8 cellular contexts compared by ENCODE assay signal in the genomic region with DNA sequence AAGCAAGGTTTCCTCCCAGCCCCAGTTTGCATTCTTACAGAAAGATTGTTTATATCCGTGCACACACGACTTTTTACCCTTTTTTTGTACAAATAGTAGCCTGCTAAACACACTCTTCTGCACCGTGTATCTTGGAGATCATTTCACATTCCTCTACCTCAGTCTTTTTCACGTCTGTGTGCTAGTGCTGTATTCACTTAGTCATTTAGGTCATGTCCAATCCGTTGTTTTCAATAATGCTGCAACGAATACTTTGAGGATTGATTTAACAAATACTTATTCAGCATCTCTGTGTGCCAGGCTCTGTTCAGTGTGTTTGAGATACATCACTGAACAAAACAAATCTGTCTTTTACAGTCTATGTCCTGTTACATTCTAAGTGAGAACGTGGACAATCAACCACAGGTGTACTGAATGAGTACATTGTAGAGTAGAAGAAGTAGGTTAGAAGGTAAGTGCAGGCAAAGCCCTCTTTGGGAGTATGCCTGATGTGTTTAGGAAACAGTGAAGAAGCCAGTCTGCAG. TPM values are rescaled to one million over a fixed set of nuclear protein-coding genes. Genes with fewer than 3 reads are reported as not detected.
DNase-seq lines count a peak whose midpoint lies in the region; ATAC-seq and TF ChIP-seq lines count a peak whose summit lies in the region.

No MANE protein-coding gene starts in this region.

- H3K4me3 Mint-ChIP-seq in HFFc6, result peak overlapping the region; percentile 91
- peak overlapping the region; percentile 86 for H3K4me3 Mint-ChIP-seq in activated T-helper 1 cell treated with anti-CD3 and anti-CD28 coated beads, Interleukin-12 subunit alpha, Interleukin-12 subunit beta, Interleukin-2, Interleukin-4 antibody, amounts not matched to agents 30 ng/mL and 10 ng/mL and 1 ng/mL, durations not matched to agents 14 hours and 24 hours and 36 hours
- peak overlapping the region; percentile 82 to 88 for H3K4me3 Mint-ChIP-seq in stimulated activated naive CD8-positive, alpha-beta T cell treated with anti-CD3 and anti-CD28 coated beads, Interleukin-15, amount 100 ng/mL, for 72 hours

- peaks cover 6% of the 10 kb centered on the region for H3K27me3 ChIP-seq in iPS-18a (ENCODE audit: control insufficient read depth, insufficient read depth, low read length)

- peaks cover 6% of the 10 kb centered on the region for H3K27me3 Mint-ChIP-seq in HFFc6 (ENCODE audit: insufficient read depth)
- no peaks in the 10 kb centered on the region for H3K27me3 Mint-ChIP-seq in activated T-helper 1 cell treated with anti-CD3 and anti-CD28 coated beads, Interleukin-12 subunit alpha, Interleukin-12 subunit beta, Interleukin-2, Interleukin-4 antibody, amounts not matched to agents 30 ng/mL and 10 ng/mL and 1 ng/mL, durations not matched to agents 14 hours and 24 hours and 36 hours (ENCODE audit: insufficient read depth)
- no peaks in the 10 kb centered on the region for H3K27me3 Mint-ChIP-seq in stimulated activated naive CD8-positive, alpha-beta T cell treated with anti-CD3 and anti-CD28 coated beads, Interleukin-15, amount 100 ng/mL, for 72 hours

- H3K9me3 Mint-ChIP-seq in HFFc6, result no peaks in the 10 kb centered on the region
- H3K9me3 Mint-ChIP-seq in activated T-helper 1 cell treated with anti-CD3 and anti-CD28 coated beads, Interleukin-12 subunit alpha, Interleukin-12 subunit beta, Interleukin-2, Interleukin-4 antibody, amounts not matched to agents 30 ng/mL and 10 ng/mL and 1 ng/mL, durations not matched to agents 14 hours and 24 hours and 36 hours, result no peaks in the 10 kb centered on the region
- H3K9me3 Mint-ChIP-seq in stimulated activated naive CD8-positive, alpha-beta T cell treated with anti-CD3 and anti-CD28 coated beads, Interleukin-15, amount 100 ng/mL, for 72 hours, result no peaks in the 10 kb centered on the region

- TF ChIP-seq CTCF in HFFc6 (IDR thresholded peaks at IDR 0.05) (no peak), mucosa of descending colon (IDR thresholded peaks at IDR 0.05) (no peak)

- no peaks in the 10 kb centered on the region for H3K36me3 Mint-ChIP-seq in HFFc6 (ENCODE audit: low read depth)
- H3K36me3 Mint-ChIP-seq in activated T-helper 1 cell treated with anti-CD3 and anti-CD28 coated beads, Interleukin-12 subunit alpha, Interleukin-12 subunit beta, Interleukin-2, Interleukin-4 antibody, amounts not matched to agents 30 ng/mL and 10 ng/mL and 1 ng/mL, durations not matched to agents 14 hours and 24 hours and 36 hours (ENCODE audit: low read depth), result peaks cover 18% of the 10 kb centered on the region

- no peaks in the 10 kb centered on the region for H3K36me3 ChIP-seq in iPS-18a (ENCODE audit: control insufficient read depth, low read depth, low read length)
- H3K36me3 ChIP-seq in mucosa of descending colon (ENCODE audit: low read depth), result no peaks in the 10 kb centered on the region

- H3K4me3 ChIP-seq in iPS-18a (ENCODE audit: low read length), result peak overlapping the region; percentile 94
- no peak overlapping the region for H3K4me3 ChIP-seq in mucosa of descending colon

- DNase-seq in HFFc6, result no peak
- no peak for DNase-seq in activated T-helper 1 cell treated with anti-CD3 and anti-CD28 coated beads, Interleukin-12 subunit alpha, Interleukin-12 subunit beta, Interleukin-2, Interleukin-4 antibody, amounts not matched to agents 30 ng/mL and 10 ng/mL and 1 ng/mL, durations not matched to agents 14 hours and 24 hours and 36 hours (ENCODE audit: low spot score)
- DNase-seq in stimulated activated naive CD8-positive, alpha-beta T cell treated with anti-CD3 and anti-CD28 coated beads, Interleukin-15, amount 100 ng/mL, for 72 hours, result no peak
- no peak for DNase-seq in A172 (ENCODE audit: low spot score)
- no peak for DNase-seq in stimulated activated naive CD4-positive, alpha-beta T cell (lab: John Stamatoyannopoulos, UW)
- DNase-seq in mucosa of descending colon, result no peak

- no peak overlapping the region for H3K27ac ChIP-seq in iPS-18a (ENCODE audit: low read length)

- intact Hi-C loops in activated T-helper 1 cell treated with anti-CD3 and anti-CD28 coated beads, Interleukin-12 subunit alpha, Interleukin-12 subunit beta, Interleukin-2, Interleukin-4 antibody, amounts not matched to agents 30 ng/mL and 10 ng/mL and 1 ng/mL, durations not matched to agents 14 hours and 24 hours and 36 hours (cut with micrococcal nuclease), result loop anchor here (1.0 to 5.0 kb wide), 5 partner anchors 18 to 337 kb away; a partner anchor contains a TSS
- intact Hi-C loops in mucosa of descending colon (cut with DNase I, micrococcal nuclease), result no loop called here

- H3K4me1 ChIP-seq in iPS-18a (ENCODE audit: control insufficient read depth, low read depth, low read length) (peaks cover 4% of the 10 kb centered on the region), mucosa of descending colon (ENCODE audit: low read depth) (peaks cover 13% of the 10 kb centered on the region)

- H3K4me1 Mint-ChIP-seq in HFFc6 (ENCODE audit: low read depth), result peaks cover 15% of the 10 kb centered on the region
- H3K4me1 Mint-ChIP-seq in activated T-helper 1 cell treated with anti-CD3 and anti-CD28 coated beads, Interleukin-12 subunit alpha, Interleukin-12 subunit beta, Interleukin-2, Interleukin-4 antibody, amounts not matched to agents 30 ng/mL and 10 ng/mL and 1 ng/mL, durations not matched to agents 14 hours and 24 hours and 36 hours (ENCODE audit: low read depth), result peaks cover 34% of the 10 kb centered on the region
- peaks cover 64% of the 10 kb centered on the region for H3K4me1 Mint-ChIP-seq in stimulated activated naive CD8-positive, alpha-beta T cell treated with anti-CD3 and anti-CD28 coated beads, Interleukin-15, amount 100 ng/mL, for 72 hours

- H3K9ac ChIP-seq in iPS-18a (ENCODE audit: low read length), result peak overlapping the region; percentile 65

- H3K9me3 ChIP-seq in iPS-18a (ENCODE audit: control insufficient read depth, low read depth, low read length) (no peaks in the 10 kb centered on the region), mucosa of descending colon (no peaks in the 10 kb centered on the region)

- H3K27ac Mint-ChIP-seq in HFFc6, result peak overlapping the region; percentile 72
- peak overlapping the region; percentile 72 for H3K27ac Mint-ChIP-seq in activated T-helper 1 cell treated with anti-CD3 and anti-CD28 coated beads, Interleukin-12 subunit alpha, Interleukin-12 subunit beta, Interleukin-2, Interleukin-4 antibody, amounts not matched to agents 30 ng/mL and 10 ng/mL and 1 ng/mL, durations not matched to agents 14 hours and 24 hours and 36 hours
- H3K27ac Mint-ChIP-seq in stimulated activated naive CD8-positive, alpha-beta T cell treated with anti-CD3 and anti-CD28 coated beads, Interleukin-15, amount 100 ng/mL, for 72 hours, result peak overlapping the region in 1 of 2 donors; percentile 91

- ATAC-seq in stimulated activated naive CD8-positive, alpha-beta T cell treated with anti-CD3 and anti-CD28 coated beads, Interleukin-15, amount 100 ng/mL, for 72 hours, result no peak
- ATAC-seq in HG02571 (IDR thresholded peaks at IDR 0.05; ENCODE audit: unreplicated experiment), result no peak
- ATAC-seq in mucosa of descending colon, result no peak

RNA-seq across cellular contexts. Expression of a gene that starts 0.9 kb away (rescaled TPM):
- 10 to 100 TPM in 1 of 6 experiments, 1 to 10 TPM in 5; 4.9 to 11.0 (median 8.2) TPM for total RNA-seq in HFFc6 (2021; fragmentation: NEBNext Ultra II Directional; extraction: Animal tissue kit (Norgen Biotek cat#: 25700))
- total RNA-seq in activated T-helper 1 cell treated with anti-CD3 and anti-CD28 coated beads, Interleukin-12 subunit alpha, Interleukin-12 subunit beta, Interleukin-2, Interleukin-4 antibody, amounts not matched to agents 30 ng/mL and 10 ng/mL and 1 ng/mL, durations not matched to agents 14 hours and 24 hours and 36 hours, result 14.2 and 17.8 TPM in 2 replicates
- 2.2 and 2.5 TPM in 2 replicates for total RNA-seq in A172 (2014; rRNA removed; shearing (Covaris generic))
- total RNA-seq in mucosa of descending colon, result 10 to 100 TPM in 2 of 3 donors, 1 to 10 TPM in 1; 9.8 to 15.2 (median 10.8) TPM

RNA-seq across cellular contexts. Expression of a gene that starts 9.8 kb away (rescaled TPM):
- 1 to 10 TPM; 1.6 to 3.0 (median 2.7) TPM for total RNA-seq in HFFc6 (2021; fragmentation: NEBNext Ultra II Directional; extraction: Animal tissue kit (Norgen Biotek cat#: 25700))
- 6.0 and 6.7 TPM in 2 replicates for total RNA-seq in activated T-helper 1 cell treated with anti-CD3 and anti-CD28 coated beads, Interleukin-12 subunit alpha, Interleukin-12 subunit beta, Interleukin-2, Interleukin-4 antibody, amounts not matched to agents 30 ng/mL and 10 ng/mL and 1 ng/mL, durations not matched to agents 14 hours and 24 hours and 36 hours
- total RNA-seq in A172 (2014; rRNA removed; shearing (Covaris generic)), result 0.57 and 0.84 TPM in 2 replicates
- 1 to 10 TPM; 5.2 to 9.7 (median 6.4) TPM for total RNA-seq in mucosa of descending colon

RNA-seq across cellular contexts. Expression of a gene that starts 54.5 kb away (rescaled TPM):
- 10 to 100 TPM; 15.7 to 22.4 (median 18.1) TPM for total RNA-seq in HFFc6 (2021; fragmentation: NEBNext Ultra II Directional; extraction: Animal tissue kit (Norgen Biotek cat#: 25700))
- total RNA-seq in activated T-helper 1 cell treated with anti-CD3 and anti-CD28 coated beads, Interleukin-12 subunit alpha, Interleukin-12 subunit beta, Interleukin-2, Interleukin-4 antibody, amounts not matched to agents 30 ng/mL and 10 ng/mL and 1 ng/mL, durations not matched to agents 14 hours and 24 hours and 36 hours, result 26.3 and 28.2 TPM in 2 replicates
- 9.9 and 10.0 TPM in 2 replicates for total RNA-seq in A172 (2014; rRNA removed; shearing (Covaris generic))
- total RNA-seq in mucosa of descending colon, result 10 to 100 TPM; 15.2 to 35.5 (median 16.0) TPM
